Comparison of ENCODE assay signal across 8 cellular contexts in genomic region chr14:58200480-58200841, GRCh38. TPM values are rescaled to one million over a fixed set of nuclear protein-coding genes. Genes with fewer than 3 reads are reported as not detected.
A peak's percentile ranks its signal among the peaks of the same experiment; 100 is the strongest.
DNase-seq lines count a peak whose midpoint lies in the region; ATAC-seq and TF ChIP-seq lines count a peak whose summit lies in the region.

No MANE protein-coding gene starts in this region.

- no peak for TF ChIP-seq POLR2A in spleen (IDR thresholded peaks at IDR 0.05)

- ATAC-seq in GM18873 (IDR thresholded peaks at IDR 0.05; ENCODE audit: low FRiP score, unreplicated experiment) (peak; percentile 12), HG02840 (IDR thresholded peaks at IDR 0.05; ENCODE audit: low FRiP score, unreplicated experiment) (peak; percentile 8), HG03565 (IDR thresholded peaks at IDR 0.05; ENCODE audit: unreplicated experiment) (no peak), GM18861 (IDR thresholded peaks at IDR 0.05; ENCODE audit: unreplicated experiment) (no peak)

- no peaks in the 10 kb centered on the region for H3K36me3 Mint-ChIP-seq in activated CD4-positive, alpha-beta memory T cell treated with anti-CD3 and anti-CD28 coated beads for 36 hours

- WGBS in spleen, 5 donors = 0 to 1% (median 0%) methylated on average over 11 of the region's 11 CpGs

- peak overlapping the region; percentile 81 to 82 for H3K4me3 ChIP-seq in right atrium auricular region
- peak overlapping the region; percentile 58 to 86 (median 78) for H3K4me3 ChIP-seq in spleen

- no peaks in the 10 kb centered on the region for H3K9me3 ChIP-seq in right atrium auricular region
- H3K9me3 ChIP-seq in spleen = no peaks in the 10 kb centered on the region

- H3K27ac Mint-ChIP-seq in activated CD4-positive, alpha-beta memory T cell treated with anti-CD3 and anti-CD28 coated beads for 36 hours = peak overlapping the region; percentile 88

- no peak for DNase-seq in activated CD4-positive, alpha-beta memory T cell treated with anti-CD3 and anti-CD28 coated beads for 36 hours
- DNase-seq in right atrium auricular region (ENCODE audit: low spot score) = no peak
- no peak for DNase-seq in spleen
- DNase-seq in KBM-7 = no peak

- H3K4me1 ChIP-seq in right atrium auricular region = peaks cover 0 to 14% of the 10 kb centered on the region in 2 donors
- peaks cover 13 to 47% (median 27%) of the 10 kb centered on the region in 6 donors for H3K4me1 ChIP-seq in spleen

- in situ Hi-C loops in KBM-7 (cut with MboI; ENCODE audit: low pct_unique_long_range_greater_than_20kb, low sequenced_read_pairs) = no loop called here

- H3K4me3 Mint-ChIP-seq in activated CD4-positive, alpha-beta memory T cell treated with anti-CD3 and anti-CD28 coated beads for 36 hours = peak overlapping the region; percentile 95

- peaks cover 12% of the 10 kb centered on the region for H3K36me3 ChIP-seq in right atrium auricular region
- peaks cover 0 to 30% (median 14%) of the 10 kb centered on the region in 6 donors for H3K36me3 ChIP-seq in spleen

- no peaks in the 10 kb centered on the region for H3K27me3 ChIP-seq in right atrium auricular region
- no peaks in the 10 kb centered on the region for H3K27me3 ChIP-seq in spleen (replicated peaks in 1 of 7)

- peaks cover 29% of the 10 kb centered on the region for H3K4me1 Mint-ChIP-seq in activated CD4-positive, alpha-beta memory T cell treated with anti-CD3 and anti-CD28 coated beads for 36 hours (ENCODE audit: low read depth)

- intact Hi-C loops in activated CD4-positive, alpha-beta memory T cell treated with anti-CD3 and anti-CD28 coated beads for 36 hours (cut with micrococcal nuclease) = loop anchor here (1.0 kb wide), 3 partner anchors 39 to 227 kb away; partner anchors contain the start of genes ARID4A, KIAA0586 and TIMM9
- intact Hi-C loops in spleen (cut with DNase I; ENCODE audit: low total_unique reads) = no loop called here

- no peaks in the 10 kb centered on the region for H3K9me3 Mint-ChIP-seq in activated CD4-positive, alpha-beta memory T cell treated with anti-CD3 and anti-CD28 coated beads for 36 hours

- no peaks in the 10 kb centered on the region for H3K27me3 Mint-ChIP-seq in activated CD4-positive, alpha-beta memory T cell treated with anti-CD3 and anti-CD28 coated beads for 36 hours

- TF ChIP-seq CTCF in right atrium auricular region (IDR thresholded peaks at IDR 0.05) (no peak), spleen (IDR thresholded peaks at IDR 0.05 in 8 of 11, conservative IDR thresholded peaks at IDR 0.05 in 3 of 11) (no peak)

- H3K27ac ChIP-seq in right atrium auricular region = peak overlapping the region; percentile 91 to 93
- peak overlapping the region; percentile 90 to 97 (median 96) for H3K27ac ChIP-seq in spleen

- CTCF ChIA-PET in activated CD4-positive, alpha-beta memory T cell treated with anti-CD3 and anti-CD28 coated beads for 36 hours (lab: Charles Lee) = no interaction called here

- POLR2A ChIA-PET in activated CD4-positive, alpha-beta memory T cell treated with anti-CD3 and anti-CD28 coated beads for 36 hours (lab: Charles Lee) = interaction anchor here (0.6 to 2.3 kb wide), 4 partner anchors 38 to 227 kb away, joined by 3 to 9 read pairs (median 6); partner anchors contain the start of genes KIAA0586, PSMA3 and TIMM9

RNA-seq across cellular contexts. Expression of gene ACTR10, which starts 0.5 kb away (rescaled TPM):
- 10 to 100 TPM; 45.3 to 47.0 TPM for total RNA-seq in activated CD4-positive, alpha-beta memory T cell treated with anti-CD3 and anti-CD28 coated beads for 36 hours
- total RNA-seq in right atrium auricular region (100 to 1,000 TPM in 1 of 2 donors, 10 to 100 TPM in 1; 55.3 to 109 TPM), spleen (10 to 100 TPM; 42.0 to 69.9 (median 55.5) TPM)
- polyA plus RNA-seq in spleen = 10 to 100 TPM; 55.7 to 74.5 (median 60.1) TPM

RNA-seq across cellular contexts. Expression of gene PSMA3, which starts 44.2 kb away (rescaled TPM):
- 100 to 1,000 TPM; 349 to 355 TPM for total RNA-seq in activated CD4-positive, alpha-beta memory T cell treated with anti-CD3 and anti-CD28 coated beads for 36 hours
- 10 to 100 TPM; 78.9 to 85.3 TPM for total RNA-seq in right atrium auricular region
- total RNA-seq in spleen = 100 to 1,000 TPM in 5 of 7 donors, 10 to 100 TPM in 2; 91.7 to 156 (median 122) TPM
- 100 to 1,000 TPM; 108 to 162 (median 119) TPM for polyA plus RNA-seq in spleen

RNA-seq across cellular contexts. Expression of gene ARMH4, which starts 48.4 kb away (rescaled TPM):
- under 1 TPM in 1 of 2 experiments, not detected in 1; 0.29 TPM for total RNA-seq in activated CD4-positive, alpha-beta memory T cell treated with anti-CD3 and anti-CD28 coated beads for 36 hours
- total RNA-seq in right atrium auricular region (10 to 100 TPM in 1 of 2 donors, 1 to 10 TPM in 1; 3.4 to 16.3 TPM), spleen (1 to 10 TPM in 6 of 7 donors, under 1 TPM in 1; 0.73 to 3.7 (median 1.5) TPM)
- polyA plus RNA-seq in spleen = under 1 TPM; 0.02 to 0.16 (median 0.12) TPM

Comparison
In these comparisons a context has a peak if more than half of its experiments do, and no peak if none do; other contexts are left out.
1. ATAC-seq: peak in GM18873 (single experiment) and HG02840 (single experiment); none in HG03565 (single experiment) and GM18861 (single experiment).